In genomic region chr22:42635531-42635930, GRCh38 we compare ENCODE assay signal across 10 cellular contexts. TPM values are rescaled to one million over a fixed set of nuclear protein-coding genes. Genes with fewer than 3 reads are reported as not detected.
DNase-seq lines count a peak whose midpoint lies in the region; ATAC-seq and TF ChIP-seq lines count a peak whose summit lies in the region.
"Had no signal": no experiment of that assay in that cellular context is flagged by ENCODE, and none has a peak within 500 bp of the region (broad histone marks: within the 10 kb centered on the region; RNA-seq: fewer than 3 reads in every experiment).

No MANE protein-coding gene starts in this region.

- H3K27ac ChIP-seq in gastroesophageal sphincter (peak overlapping the region; percentile 66 to 86 (median 82)), dorsolateral prefrontal cortex (peak overlapping the region in 10 of 59 donors; percentile 4 to 75 (median 25))
- H3K27ac ChIP-seq: parathyroid adenoma had no signal

- no CpG with 5 or more reads among the region's 3 CpGs for WGBS in gastroesophageal sphincter (ENCODE audit: low coverage in 1 of 2), 2 donors

- intact Hi-C loops in sciatic nerve (cut with DNase I) (no loop called here), dorsolateral prefrontal cortex (cut with DNase I) (no loop called here)

- H3K9me3 ChIP-seq in gastroesophageal sphincter: no peaks in the 10 kb centered on the region

- H3K4me3 ChIP-seq in gastroesophageal sphincter (no peak overlapping the region), dorsolateral prefrontal cortex (no peak overlapping the region)

- DNase-seq in Daoy (ENCODE audit: low read depth) (peak; percentile 92), sciatic nerve (ENCODE audit: low spot score) (no peak), NCI-H1436 (lab: John Stamatoyannopoulos, UW) (no peak), NCI-H446 treated with DMSO at 0.1 percent for 48 hours (lab: John Stamatoyannopoulos, UW) (no peak), dorsolateral prefrontal cortex (no peak), NCI-H524 treated with DMSO at 0.1 percent for 48 hours (lab: John Stamatoyannopoulos, UW) (no peak)
- DNase-seq: NCI-H187 treated with DMSO at 0.1 percent for 48 hours had no signal

- TF ChIP-seq POLR2A in gastroesophageal sphincter (IDR thresholded peaks at IDR 0.05): no peak

- H3K27me3 ChIP-seq in gastroesophageal sphincter: no peaks in the 10 kb centered on the region
- H3K27me3 ChIP-seq in dorsolateral prefrontal cortex: no peaks in the 10 kb centered on the region

- TF ChIP-seq CTCF in gastroesophageal sphincter (IDR thresholded peaks at IDR 0.05) (no peak), dorsolateral prefrontal cortex (IDR thresholded peaks at IDR 0.05 in 54 of 56, conservative IDR thresholded peaks at IDR 0.05 in 2 of 56; ENCODE audit: low read depth in 1 of 56, partially characterized antibody in 56 of 56) (no peak)

- peaks cover 3 to 58% (median 12%) of the 10 kb centered on the region in 3 donors for H3K4me1 ChIP-seq in gastroesophageal sphincter
- H3K4me1 ChIP-seq: parathyroid adenoma had no signal

- peaks cover 0 to 65% of the 10 kb centered on the region in 2 donors for H3K36me3 ChIP-seq in gastroesophageal sphincter

- ATAC-seq in SK-N-SH treated with all-trans-retinoic acid at 6 μM for 48 hours: peak; percentile 94
- peak; percentile 97 for ATAC-seq in gastroesophageal sphincter
- peak; percentile 61 for ATAC-seq in sciatic nerve

- no peak for TF ChIP-seq EP300 in gastroesophageal sphincter (IDR thresholded peaks at IDR 0.05)

TF ChIP-seq in SK-N-SH treated with all-trans-retinoic acid at 6 μM for 48 hours, 23 proteins besides CTCF, POLR2A, EP300 and RAD21:
- TF ChIP-seq ISL1 (CRISPR knock-in tag; IDR thresholded peaks at IDR 0.05) (no peak), CSRNP3 (CRISPR knock-in tag; IDR thresholded peaks at IDR 0.05) (no peak), OSR1 (CRISPR knock-in tag; IDR thresholded peaks at IDR 0.05) (no peak), ZNF8 (CRISPR knock-in tag; IDR thresholded peaks at IDR 0.05) (no peak), ZNF70 (CRISPR knock-in tag; IDR thresholded peaks at IDR 0.05) (no peak), SNAI2 (CRISPR knock-in tag; IDR thresholded peaks at IDR 0.05) (no peak), ARNTL (CRISPR knock-in tag; IDR thresholded peaks at IDR 0.05; ENCODE audit: borderline replicate concordance, low read depth) (no peak), TOX (CRISPR knock-in tag; IDR thresholded peaks at IDR 0.05; ENCODE audit: borderline replicate concordance) (no peak), PATZ1 (CRISPR knock-in tag; IDR thresholded peaks at IDR 0.05; ENCODE audit: borderline replicate concordance) (no peak), GLIS3 (CRISPR knock-in tag; IDR thresholded peaks at IDR 0.05) (no peak)
TF ChIP-seq in SK-N-SH treated with all-trans-retinoic acid at 6 μM for 48 hours: peak in this region for 0.

RNA-seq across cellular contexts. Expression of gene ATP5MGL, which starts 4.9 kb away (rescaled TPM):
- total RNA-seq in Daoy (2014; rRNA removed; shearing (Covaris generic)): not detected in 2 replicates
- total RNA-seq in gastroesophageal sphincter (1 to 10 TPM in 1 of 4 donors, not detected in 3; 1.8 TPM), sciatic nerve (0.45 TPM), dorsolateral prefrontal cortex (1 to 10 TPM in 62 of 120 experiments, under 1 TPM in 31, not detected in 27; 0.65 to 6.3 (median 1.3) TPM)

RNA-seq across cellular contexts. Expression of gene CYB5R3, which starts 13.7 kb away (rescaled TPM):
- 34.8 and 41.4 TPM in 2 replicates for total RNA-seq in Daoy (2014; rRNA removed; shearing (Covaris generic))
- total RNA-seq in gastroesophageal sphincter (100 to 1,000 TPM; 127 to 268 (median 155) TPM), sciatic nerve (241 TPM), dorsolateral prefrontal cortex (100 to 1,000 TPM in 119 of 120 experiments, 10 to 100 TPM in 1; 85.4 to 229 (median 131) TPM)

RNA-seq across cellular contexts. Expression of gene POLDIP3, which starts 20.8 kb away (rescaled TPM):
- total RNA-seq in Daoy (2014; rRNA removed; shearing (Covaris generic)): 29.3 and 39.9 TPM in 2 replicates
- 10 to 100 TPM; 30.6 to 50.7 (median 37.2) TPM for total RNA-seq in gastroesophageal sphincter
- total RNA-seq in sciatic nerve: 81.5 TPM
- 10 to 100 TPM; 47.0 to 95.5 (median 65.3) TPM for total RNA-seq in dorsolateral prefrontal cortex
